1 cellular context compared by ENCODE assay signal in genomic region chr7:100586266-100587025, GRCh38.
TF ChIP-seq lines count a peak whose summit lies in the region.

Gene FBXO24 (plus strand): TSS chr7:100586328. CDS start chr7:100586626, 298 bp downstream.

TF ChIP-seq in WTC11, 78 proteins besides CTCF, POLR2A, EP300 and RAD21 (continued from another document):
- 0 out of 2 replicates have a peak, but pooled peaks have one; percentile 12 for TF ChIP-seq E2F1 (CRISPR knock-in tag; IDR thresholded peaks at IDR 0.05)
- TF ChIP-seq CREM (CRISPR knock-in tag; IDR thresholded peaks at IDR 0.05) = 0 out of 2 replicates have a peak, but pooled peaks have one; percentile 37
- no peak for TF ChIP-seq ZNF138 (CRISPR knock-in tag; conservative IDR thresholded peaks at IDR 0.05)
- TF ChIP-seq E2F5 (CRISPR knock-in tag; IDR thresholded peaks at IDR 0.05) = no peak
- no peak for TF ChIP-seq PRDM15 (CRISPR knock-in tag; IDR thresholded peaks at IDR 0.05)
- peak; percentile 96 for TF ChIP-seq NFYB (CRISPR knock-in tag; conservative IDR thresholded peaks at IDR 0.05; ENCODE audit: low read depth)
- no peak for TF ChIP-seq ZNF396 (CRISPR knock-in tag; IDR thresholded peaks at IDR 0.05; ENCODE audit: borderline replicate concordance)
- TF ChIP-seq SMAD3 (CRISPR knock-in tag; IDR thresholded peaks at IDR 0.05; ENCODE audit: borderline replicate concordance) = no peak
- no peak for TF ChIP-seq TP53 (CRISPR knock-in tag; IDR thresholded peaks at IDR 0.05)
- no peak; the same call in none of the 2 replicates for TF ChIP-seq MAX (CRISPR knock-in tag; IDR thresholded peaks at IDR 0.05)
